Comparison of ENCODE assay signal across 8 cellular contexts in the genomic region with DNA sequence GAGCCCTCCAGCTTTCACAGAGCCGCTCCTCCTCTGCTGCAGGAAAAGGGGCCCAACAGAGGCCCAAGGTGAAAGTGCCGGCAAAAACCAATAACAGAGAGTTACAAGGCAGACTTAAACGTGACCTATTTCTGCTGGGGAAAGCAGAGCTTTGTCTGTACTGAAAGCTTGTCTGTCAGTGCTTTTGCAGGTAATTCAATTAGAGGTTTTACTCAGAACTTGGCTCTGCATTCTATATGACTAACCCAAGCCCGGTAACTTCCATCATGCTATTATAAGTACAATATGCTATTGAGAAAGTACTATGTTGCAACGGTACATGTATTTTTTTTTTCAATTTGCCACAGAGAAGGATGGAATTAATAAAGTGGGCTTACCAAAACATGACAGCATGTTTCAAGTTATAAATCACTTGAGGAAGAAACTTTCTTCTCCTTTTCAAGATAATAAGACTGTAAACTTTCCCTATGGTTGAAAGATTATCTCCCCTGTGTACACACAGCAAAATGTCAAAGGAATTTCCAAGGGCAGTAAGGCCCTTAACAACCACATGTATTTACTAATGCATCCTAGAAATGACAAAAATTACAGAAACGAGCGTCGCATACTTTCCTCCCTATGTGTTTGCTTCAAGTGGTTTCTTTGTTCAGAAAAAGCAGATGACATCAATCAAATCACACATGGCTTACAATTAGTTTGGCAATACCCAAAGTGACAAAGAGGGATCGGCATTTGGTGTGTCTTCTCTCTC.
DNase-seq lines count a peak whose midpoint lies in the region; ATAC-seq lines count a peak whose summit lies in the region.

No MANE protein-coding gene starts in this region.

- no peaks in the 10 kb centered on the region for H3K36me3 Mint-ChIP-seq in activated T-cell treated with anti-CD3 and anti-CD28 coated beads, Interleukin-2, amount 50 U/mL, for 72 hours (ENCODE audit: insufficient read depth in 2 of 2)

- DNase-seq in EH (ENCODE audit: low read depth) = peak; percentile 84
- DNase-seq in HT1080 (ENCODE audit: low read depth) = peak; percentile 79
- DNase-seq in activated T-cell treated with anti-CD3 and anti-CD28 coated beads, Interleukin-2, amount 50 U/mL, for 72 hours = peak in 1 of 2 donors; percentile 6
- peak; percentile 19 to 71 for DNase-seq in lung microvascular endothelial cell (ENCODE audit: low read depth in 2 of 2)
- DNase-seq in activated effector memory CD4-positive, alpha-beta T cell treated with anti-CD3 and anti-CD28 coated beads, Interleukin-2, amount 50 U/mL, for 16 hours = no peak
- DNase-seq in inferior parietal cortex (ENCODE audit: extremely low spot score) = no peak
- no peak for DNase-seq in NCI-H1105 (lab: John Stamatoyannopoulos, UW)

- H3K27ac Mint-ChIP-seq in activated T-cell treated with anti-CD3 and anti-CD28 coated beads, Interleukin-2, amount 50 U/mL, for 72 hours = peak overlapping the region; percentile 55

- H3K4me3 Mint-ChIP-seq in activated T-cell treated with anti-CD3 and anti-CD28 coated beads, Interleukin-2, amount 50 U/mL, for 72 hours = peak overlapping the region; percentile 29 to 59

- H3K9me3 Mint-ChIP-seq in activated T-cell treated with anti-CD3 and anti-CD28 coated beads, Interleukin-2, amount 50 U/mL, for 72 hours = no peaks in the 10 kb centered on the region

- peak; percentile 32 for ATAC-seq in GM21526 (IDR thresholded peaks at IDR 0.05; ENCODE audit: low FRiP score, unreplicated experiment)
- ATAC-seq in activated T-cell treated with anti-CD3 and anti-CD28 coated beads, Interleukin-2, amount 50 U/mL, for 72 hours (replicated peaks in 1 of 2) = peak; percentile 83 to 90

- H3K27me3 Mint-ChIP-seq in activated T-cell treated with anti-CD3 and anti-CD28 coated beads, Interleukin-2, amount 50 U/mL, for 72 hours (ENCODE audit: low read depth) = peaks cover 4% of the 10 kb centered on the region

- peaks cover 31% of the 10 kb centered on the region for H3K4me1 Mint-ChIP-seq in activated T-cell treated with anti-CD3 and anti-CD28 coated beads, Interleukin-2, amount 50 U/mL, for 72 hours (ENCODE audit: low read depth)

Comparison
In these comparisons a context has a peak if more than half of its experiments do, and no peak if none do; other contexts are left out.
1. DNase-seq: peak in EH (single experiment), HT1080 (single experiment) and lung microvascular endothelial cell (2 of 2); none in activated effector memory CD4-positive, alpha-beta T cell treated with anti-CD3 and anti-CD28 coated beads, Interleukin-2, amount 50 U/mL, for 16 hours (single experiment), inferior parietal cortex (single experiment) and NCI-H1105 (single experiment).